18 cellular contexts compared by ENCODE assay signal in genomic region chr7:147412109-147412508, GRCh38.
DNase-seq lines count a peak whose midpoint lies in the region; ATAC-seq, FAIRE-seq and TF ChIP-seq lines count a peak whose summit lies in the region.
"Had no signal": no experiment of that assay in that cellular context is flagged by ENCODE, and none has a peak within 500 bp of the region (broad histone marks: within the 10 kb centered on the region; RNA-seq: fewer than 3 reads in every experiment).

No MANE protein-coding gene starts in this region.

- H3K79me2 ChIP-seq in neural progenitor cell (ENCODE audit: low read depth): no peaks in the 10 kb centered on the region

- no peak for TF ChIP-seq EP300 in A549 (IDR thresholded peaks at IDR 0.05)

- peaks cover 13% of the 10 kb centered on the region; the same call in 1 of the 3 replicates for H3K4me1 ChIP-seq in A549
- H3K4me1 ChIP-seq in SJCRH30: peaks cover 28% of the 10 kb centered on the region
- H3K4me1 ChIP-seq in neural progenitor cell: no peaks in the 10 kb centered on the region

- H2AFZ ChIP-seq in neural progenitor cell (replicated peaks): no peak overlapping the region

- H3K36me3 ChIP-seq in SJCRH30 (no peaks in the 10 kb centered on the region), neural progenitor cell (no peaks in the 10 kb centered on the region)

- no peak for TF ChIP-seq CTCF in A549 (IDR thresholded peaks at IDR 0.05)
- no peak for TF ChIP-seq CTCF in chondrocyte (IDR thresholded peaks at IDR 0.05)
- TF ChIP-seq CTCF in neural progenitor cell (IDR thresholded peaks at IDR 0.05): no peak

- no peaks in the 10 kb centered on the region for H4K20me1 ChIP-seq in neural progenitor cell (ENCODE audit: low read depth)

- DNase-seq in A549 (ENCODE audit: low read depth in 1 of 2, low spot score in 1 of 2) (no peak), SJCRH30 (no peak), chondrocyte (ENCODE audit: low spot score) (no peak), neural progenitor cell (ENCODE audit: low spot score) (peak; percentile 4), RKO (ENCODE audit: low spot score) (no peak), NCI-H82 (lab: John Stamatoyannopoulos, UW) (no peak), NCI-H446 (lab: John Stamatoyannopoulos, UW) (no peak)
- DNase-seq in activated CD4-positive, alpha-beta T cell treated with anti-CD3 and anti-CD28 coated beads for 4 hours: no peak
- DNase-seq: MV-4-11, NCI-H1417 treated with DMSO at 0.1 percent for 48 hours, NCI-H2029, NCI-H2171 treated with DMSO at 0.1 percent for 48 hours, NCI-H510A had no signal

- H3F3A ChIP-seq in neural progenitor cell (ENCODE audit: low read depth): no peaks in the 10 kb centered on the region

- H3K27ac Mint-ChIP-seq in chondrocyte (ENCODE audit: unreplicated experiment) (peak overlapping the region; percentile 84), neural progenitor cell (no peak overlapping the region)
- H3K27ac Mint-ChIP-seq: CD14-positive monocyte, IgD-negative memory B cell had no signal

- 27% methylated on average over 2 of the region's 2 CpGs for WGBS in A549 (ENCODE audit: missing lambda C conversion rate)

- FAIRE-seq in A549 (lab: Jason Lieb, UNC): no peak
- FAIRE-seq: GM12892 had no signal

- H3K36me3 Mint-ChIP-seq in chondrocyte (ENCODE audit: low read depth): peaks cover 4% of the 10 kb centered on the region
- H3K36me3 Mint-ChIP-seq in neural progenitor cell: no peaks in the 10 kb centered on the region
- H3K36me3 Mint-ChIP-seq: CD14-positive monocyte, IgD-negative memory B cell had no signal

- no peak overlapping the region for H3K4me3 Mint-ChIP-seq in chondrocyte (ENCODE audit: unreplicated experiment)
- no peak overlapping the region for H3K4me3 Mint-ChIP-seq in neural progenitor cell
- H3K4me3 Mint-ChIP-seq: CD14-positive monocyte, IgD-negative memory B cell had no signal

- no peak for ATAC-seq in A549
- ATAC-seq: HCT116 had no signal

- CTCF ChIA-PET in A549 (lab: Yijun Ruan, JAX): no interaction called here

- peak overlapping the region; percentile 23 to 45; a peak in 3 of 6 replicates for H3K27ac ChIP-seq in A549
- peak overlapping the region; percentile 77 for H3K27ac ChIP-seq in SJCRH30
- H3K27ac ChIP-seq in neural progenitor cell: no peak overlapping the region
- H3K27ac ChIP-seq: 22Rv1 had no signal

- POLR2A ChIA-PET in A549 (lab: Yijun Ruan, JAX): no interaction called here

- no peak for TF ChIP-seq POLR2A in A549 (IDR thresholded peaks at IDR 0.05; ENCODE audit: low read length)

- no peak overlapping the region for H3K4me3 ChIP-seq in A549
- no peak overlapping the region for H3K4me3 ChIP-seq in SJCRH30
- H3K4me3 ChIP-seq in neural progenitor cell: no peak overlapping the region

- H3K27me3 Mint-ChIP-seq in chondrocyte (ENCODE audit: low read depth) (no peaks in the 10 kb centered on the region), neural progenitor cell (ENCODE audit: insufficient read depth, low read depth) (peaks cover 7% of the 10 kb centered on the region)
- H3K27me3 Mint-ChIP-seq: IgD-negative memory B cell had no signal

- H3K9ac ChIP-seq in neural progenitor cell: no peak overlapping the region

- peak overlapping the region; percentile 52 for H3K4me2 ChIP-seq in A549
- no peak overlapping the region for H3K4me2 ChIP-seq in neural progenitor cell

- TF ChIP-seq RAD21 in A549 (conservative IDR thresholded peaks at IDR 0.05 in 1 of 2, IDR thresholded peaks at IDR 0.05 in 1 of 2): no peak

- peaks cover 47% of the 10 kb centered on the region for H3K4me1 Mint-ChIP-seq in chondrocyte (ENCODE audit: low read depth)
- H3K4me1 Mint-ChIP-seq in neural progenitor cell: peaks cover 2% of the 10 kb centered on the region
- H3K4me1 Mint-ChIP-seq: CD14-positive monocyte, IgD-negative memory B cell had no signal

- H3K9me3 Mint-ChIP-seq in chondrocyte (ENCODE audit: low read depth) (peaks cover 11% of the 10 kb centered on the region), neural progenitor cell (peaks cover 4% of the 10 kb centered on the region)

- no peaks in the 10 kb centered on the region for H3K27me3 ChIP-seq in SJCRH30
- no peaks in the 10 kb centered on the region for H3K27me3 ChIP-seq in neural progenitor cell

- H3K9me3 ChIP-seq in A549: peaks cover 3% of the 10 kb centered on the region; the same call in 1 of the 3 replicates
- no peaks in the 10 kb centered on the region for H3K9me3 ChIP-seq in SJCRH30 (replicated peaks)
- H3K9me3 ChIP-seq in neural progenitor cell (ENCODE audit: low read depth): no peaks in the 10 kb centered on the region

TF ChIP-seq in A549, 52 proteins besides CTCF, POLR2A, EP300 and RAD21:
- TF ChIP-seq SMC3 (IDR thresholded peaks at IDR 0.05) (no peak), NPAS2 (CRISPR knock-in tag; IDR thresholded peaks at IDR 0.05; ENCODE audit: borderline replicate concordance) (no peak), NR3C1 (IDR thresholded peaks at IDR 0.05) (no peak), CEBPB (IDR thresholded peaks at IDR 0.05) (no peak), KDM1A (IDR thresholded peaks at IDR 0.05; ENCODE audit: low read depth) (no peak), CHD4 (IDR thresholded peaks at IDR 0.05; ENCODE audit: borderline replicate concordance) (no peak), PHF8 (IDR thresholded peaks at IDR 0.05; ENCODE audit: borderline replicate concordance, low read depth) (no peak)
- TF ChIP-seq, protein P1, sequence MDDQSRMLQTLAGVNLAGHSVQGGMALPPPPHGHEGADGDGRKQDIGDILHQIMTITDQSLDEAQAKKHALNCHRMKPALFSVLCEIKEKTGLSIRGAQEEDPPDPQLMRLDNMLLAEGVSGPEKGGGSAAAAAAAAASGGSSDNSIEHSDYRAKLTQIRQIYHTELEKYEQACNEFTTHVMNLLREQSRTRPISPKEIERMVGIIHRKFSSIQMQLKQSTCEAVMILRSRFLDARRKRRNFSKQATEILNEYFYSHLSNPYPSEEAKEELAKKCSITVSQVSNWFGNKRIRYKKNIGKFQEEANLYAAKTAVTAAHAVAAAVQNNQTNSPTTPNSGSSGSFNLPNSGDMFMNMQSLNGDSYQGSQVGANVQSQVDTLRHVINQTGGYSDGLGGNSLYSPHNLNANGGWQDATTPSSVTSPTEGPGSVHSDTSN (IDR thresholded peaks at IDR 0.05): no peak
